Comparison of ENCODE assay signal across 24 cellular contexts in genomic region chr5:142129447-142129846, GRCh38. TPM values are rescaled to one million over a fixed set of nuclear protein-coding genes. Genes with fewer than 3 reads are reported as not detected.
A peak's percentile ranks its signal among the peaks of the same experiment; 100 is the strongest.
DNase-seq lines count a peak whose midpoint lies in the region; ATAC-seq and TF ChIP-seq lines count a peak whose summit lies in the region.
"Had no signal": no experiment of that assay in that cellular context is flagged by ENCODE, and none has a peak within 500 bp of the region (broad histone marks: within the 10 kb centered on the region; RNA-seq: fewer than 3 reads in every experiment).

No MANE protein-coding gene starts in this region.

- H3K9me3 Mint-ChIP-seq in activated CD4-positive, alpha-beta T cell treated with anti-CD3 and anti-CD28 coated beads, Interleukin-2, amount 10 ng/mL, durations not matched to agents 24 days and 14 days, result no peaks in the 10 kb centered on the region
- H3K9me3 Mint-ChIP-seq in GM23338 (peaks cover 9% of the 10 kb centered on the region; the same call in 2 of the 3 replicates), glutamatergic neuron (ENCODE audit: unreplicated experiment) (no peaks in the 10 kb centered on the region)
- H3K9me3 Mint-ChIP-seq in activated naive CD8-positive, alpha-beta T cell treated with anti-CD3 and anti-CD28 coated beads, Interleukin-2, amount 50 U/mL, for 24 hours, result peaks cover 1% of the 10 kb centered on the region
- H3K9me3 Mint-ChIP-seq: activated B cell treated with CpG ODN at 0.5 μM for 24 hours; natural killer cell treated with Interleukin-12 subunit alpha and Interleukin-12 subunit beta and Interleukin-15 and Interleukin-18, amount 100 ng/mL, for 72 hours had no signal

- no peak overlapping the region for H3K4me3 Mint-ChIP-seq in activated CD4-positive, alpha-beta T cell treated with anti-CD3 and anti-CD28 coated beads, Interleukin-2, amount 10 ng/mL, durations not matched to agents 24 days and 14 days
- H3K4me3 Mint-ChIP-seq in GM23338, result no peak overlapping the region
- no peak overlapping the region for H3K4me3 Mint-ChIP-seq in activated naive CD8-positive, alpha-beta T cell treated with anti-CD3 and anti-CD28 coated beads, Interleukin-2, amount 50 U/mL, for 24 hours
- H3K4me3 Mint-ChIP-seq in glutamatergic neuron (ENCODE audit: unreplicated experiment), result no peak overlapping the region
- H3K4me3 Mint-ChIP-seq: activated B cell treated with CpG ODN at 0.5 μM for 24 hours; activated CD8-positive, alpha-beta memory T cell treated with anti-CD3 and anti-CD28 coated beads, Interleukin-2, amount 10 ng/mL, durations not matched to agents 7 days and 5 days; natural killer cell treated with Interleukin-12 subunit alpha and Interleukin-12 subunit beta and Interleukin-15 and Interleukin-18, amount 100 ng/mL, for 72 hours had no signal

- peaks cover 5% of the 10 kb centered on the region; the same call in 1 of the 2 replicates for H4K20me1 ChIP-seq in GM23338 (replicated peaks; ENCODE audit: insufficient read depth)

- H3K4me1 ChIP-seq in GM23338 (ENCODE audit: insufficient read depth) (peaks cover 16% of the 10 kb centered on the region), parathyroid adenoma (peaks cover 8% of the 10 kb centered on the region)

- no peak overlapping the region for H3K27ac ChIP-seq in GM23338 (ENCODE audit: low read depth)
- peak overlapping the region; percentile 20 for H3K27ac ChIP-seq in parathyroid adenoma
- H3K27ac ChIP-seq: esophagus muscularis mucosa, pancreas, Peyer's patch had no signal

- peaks cover 63% of the 10 kb centered on the region for H3K79me2 ChIP-seq in GM23338 (replicated peaks; ENCODE audit: insufficient read depth)
- H3K79me2 ChIP-seq in parathyroid adenoma, result peaks cover 41% of the 10 kb centered on the region

- H3K27ac Mint-ChIP-seq in activated CD4-positive, alpha-beta T cell treated with anti-CD3 and anti-CD28 coated beads, Interleukin-2, amount 10 ng/mL, durations not matched to agents 24 days and 14 days, result peak overlapping the region; percentile 54
- 0 out of 2 replicates have a peak overlapping the region, but pooled peaks have one; percentile 14 for H3K27ac Mint-ChIP-seq in GM23338
- peak overlapping the region; percentile 64 for H3K27ac Mint-ChIP-seq in activated naive CD8-positive, alpha-beta T cell treated with anti-CD3 and anti-CD28 coated beads, Interleukin-2, amount 50 U/mL, for 24 hours
- H3K27ac Mint-ChIP-seq in glutamatergic neuron (ENCODE audit: unreplicated experiment), result no peak overlapping the region
- H3K27ac Mint-ChIP-seq: activated B cell treated with CpG ODN at 0.5 μM for 24 hours; activated CD8-positive, alpha-beta memory T cell treated with anti-CD3 and anti-CD28 coated beads, Interleukin-2, amount 10 ng/mL, durations not matched to agents 7 days and 5 days had no signal

- H3K4me1 Mint-ChIP-seq in activated CD4-positive, alpha-beta T cell treated with anti-CD3 and anti-CD28 coated beads, Interleukin-2, amount 10 ng/mL, durations not matched to agents 24 days and 14 days, result peaks cover 32% of the 10 kb centered on the region
- H3K4me1 Mint-ChIP-seq in GM23338 (peaks cover 15% of the 10 kb centered on the region), glutamatergic neuron (ENCODE audit: low read depth, unreplicated experiment) (peaks cover 6% of the 10 kb centered on the region)
- H3K4me1 Mint-ChIP-seq in activated naive CD8-positive, alpha-beta T cell treated with anti-CD3 and anti-CD28 coated beads, Interleukin-2, amount 50 U/mL, for 24 hours, result peaks cover 56% of the 10 kb centered on the region

- H2AFZ ChIP-seq in GM23338 (no peak overlapping the region), parathyroid adenoma (no peak overlapping the region)

- no peak overlapping the region for H3K4me3 ChIP-seq in GM23338
- no peak overlapping the region for H3K4me3 ChIP-seq in parathyroid adenoma (ENCODE audit: low read depth, low read length)
- H3K4me3 ChIP-seq: esophagus muscularis mucosa, pancreas, Peyer's patch had no signal

- intact Hi-C loops in activated CD4-positive, alpha-beta T cell treated with anti-CD3 and anti-CD28 coated beads, Interleukin-2, amount 10 ng/mL, durations not matched to agents 24 days and 14 days (cut with micrococcal nuclease), result loop anchor here (2.0 kb wide), 1 partner anchor 19 kb away; no protein-coding TSS in a partner anchor

- H3K36me3 Mint-ChIP-seq in activated CD4-positive, alpha-beta T cell treated with anti-CD3 and anti-CD28 coated beads, Interleukin-2, amount 10 ng/mL, durations not matched to agents 24 days and 14 days (ENCODE audit: low read depth), result peaks cover 31% of the 10 kb centered on the region
- H3K36me3 Mint-ChIP-seq in GM23338 (ENCODE audit: low read depth), result peaks cover 9% of the 10 kb centered on the region; the same call in 2 of the 3 replicates
- H3K36me3 Mint-ChIP-seq in activated naive CD8-positive, alpha-beta T cell treated with anti-CD3 and anti-CD28 coated beads, Interleukin-2, amount 50 U/mL, for 24 hours (ENCODE audit: low read depth), result peaks cover 41% of the 10 kb centered on the region
- H3K36me3 Mint-ChIP-seq in glutamatergic neuron (ENCODE audit: unreplicated experiment), result no peaks in the 10 kb centered on the region
- H3K36me3 Mint-ChIP-seq: natural killer cell treated with Interleukin-12 subunit alpha and Interleukin-12 subunit beta and Interleukin-15 and Interleukin-18, amount 100 ng/mL, for 72 hours had no signal

- TF ChIP-seq CTCF in GM23338 (conservative IDR thresholded peaks at IDR 0.05; ENCODE audit: low read depth in 2 of 2), result no peak
- no peak for TF ChIP-seq CTCF in parathyroid adenoma (IDR thresholded peaks at IDR 0.05)
- no peak for TF ChIP-seq CTCF in glutamatergic neuron (IDR thresholded peaks at IDR 0.05; ENCODE audit: partially characterized antibody, unreplicated experiment)

- H3K4me2 ChIP-seq in GM23338 (no peak overlapping the region), parathyroid adenoma (ENCODE audit: low read length) (no peak overlapping the region)

- no peak overlapping the region for H3K9ac ChIP-seq in parathyroid adenoma

- DNase-seq in activated CD4-positive, alpha-beta T cell treated with anti-CD3 and anti-CD28 coated beads, Interleukin-2, amount 10 ng/mL, durations not matched to agents 24 days and 14 days, result no peak
- no peak for DNase-seq in activated CD4-positive, alpha-beta T cell treated with anti-CD3 and anti-CD28 coated beads for 48 hours
- DNase-seq in GM23338 (ENCODE audit: low spot score) (no peak), NCI-H774 (lab: John Stamatoyannopoulos, UW) (no peak), glutamatergic neuron (no peak)
- no peak for DNase-seq in activated naive CD8-positive, alpha-beta T cell treated with anti-CD3 and anti-CD28 coated beads, Interleukin-2, amount 50 U/mL, for 24 hours
- DNase-seq: 8988T; activated B cell treated with CpG ODN at 0.5 μM for 24 hours; activated CD8-positive, alpha-beta memory T cell treated with anti-CD3 and anti-CD28 coated beads, Interleukin-2, amount 10 ng/mL, durations not matched to agents 7 days and 5 days; BE2C; effector CD4-positive, alpha-beta T cell; EL; left cardiac atrium; NCI-H1105 treated with DMSO at 0.1 percent for 48 hours; NCI-H510A; NK-92 treated with Interleukin-12 subunit alpha and Interleukin-12 subunit beta, amount 100 ng/mL, for 24 hours; pancreas; Peyer's patch; stimulated activated CD4-positive, alpha-beta T cell treated with anti-CD3 and anti-CD28 coated beads, Interleukin-1b, Interleukin-23, amount 100 ng/mL, for 48 hours had no signal

- no peak for ATAC-seq in GM23338
- ATAC-seq in activated naive CD8-positive, alpha-beta T cell treated with anti-CD3 and anti-CD28 coated beads, Interleukin-2, amount 50 U/mL, for 24 hours, result no peak
- ATAC-seq in SK-N-SH treated with all-trans-retinoic acid at 6 μM for 48 hours, result no peak
- ATAC-seq: HCT116; left cardiac atrium; natural killer cell treated with Interleukin-12 subunit alpha and Interleukin-12 subunit beta and Interleukin-15 and Interleukin-18, amount 100 ng/mL, for 72 hours; pancreas had no signal

- no peaks in the 10 kb centered on the region for H3K9me2 ChIP-seq in GM23338 (ENCODE audit: insufficient read depth)

- 0 out of 2 replicates have a peak, but pooled peaks cover 3% of the 10 kb centered on the region for H3F3A ChIP-seq in GM23338 (replicated peaks; ENCODE audit: low read depth)

- H3K27me3 Mint-ChIP-seq in activated CD4-positive, alpha-beta T cell treated with anti-CD3 and anti-CD28 coated beads, Interleukin-2, amount 10 ng/mL, durations not matched to agents 24 days and 14 days, result no peaks in the 10 kb centered on the region
- no peaks in the 10 kb centered on the region for H3K27me3 Mint-ChIP-seq in GM23338 (ENCODE audit: insufficient read depth, low read depth, poor library complexity)
- no peaks in the 10 kb centered on the region for H3K27me3 Mint-ChIP-seq in activated naive CD8-positive, alpha-beta T cell treated with anti-CD3 and anti-CD28 coated beads, Interleukin-2, amount 50 U/mL, for 24 hours
- peaks cover 1% of the 10 kb centered on the region for H3K27me3 Mint-ChIP-seq in glutamatergic neuron (ENCODE audit: unreplicated experiment)
- H3K27me3 Mint-ChIP-seq: activated B cell treated with CpG ODN at 0.5 μM for 24 hours; activated CD8-positive, alpha-beta memory T cell treated with anti-CD3 and anti-CD28 coated beads, Interleukin-2, amount 10 ng/mL, durations not matched to agents 7 days and 5 days; natural killer cell treated with Interleukin-12 subunit alpha and Interleukin-12 subunit beta and Interleukin-15 and Interleukin-18, amount 100 ng/mL, for 72 hours had no signal

- no peaks in the 10 kb centered on the region for H3K36me3 ChIP-seq in GM23338 (ENCODE audit: insufficient read depth)
- no peaks in the 10 kb centered on the region for H3K36me3 ChIP-seq in parathyroid adenoma (ENCODE audit: control insufficient read depth, insufficient read depth, low read length)

- H3K27me3 ChIP-seq in GM23338 (ENCODE audit: insufficient read depth), result no peaks in the 10 kb centered on the region
- no peaks in the 10 kb centered on the region for H3K27me3 ChIP-seq in parathyroid adenoma (ENCODE audit: control insufficient read depth, insufficient read depth, low read length)
- H3K27me3 ChIP-seq: BE2C, esophagus muscularis mucosa, pancreas, Peyer's patch had no signal

- no peaks in the 10 kb centered on the region for H3K9me3 ChIP-seq in parathyroid adenoma (ENCODE audit: control insufficient read depth, low read length)
- H3K9me3 ChIP-seq: esophagus muscularis mucosa, pancreas, Peyer's patch had no signal

TF ChIP-seq in SK-N-SH treated with all-trans-retinoic acid at 6 μM for 48 hours, 23 proteins besides CTCF, POLR2A, EP300 and RAD21 (continues in another document):
- TF ChIP-seq ESRRG (CRISPR knock-in tag; IDR thresholded peaks at IDR 0.05) (no peak), TOX (CRISPR knock-in tag; IDR thresholded peaks at IDR 0.05; ENCODE audit: borderline replicate concordance) (no peak), BACH2 (CRISPR knock-in tag; IDR thresholded peaks at IDR 0.05; ENCODE audit: borderline replicate concordance) (no peak), ZNF8 (CRISPR knock-in tag; IDR thresholded peaks at IDR 0.05) (no peak), OSR1 (CRISPR knock-in tag; IDR thresholded peaks at IDR 0.05) (no peak), ARNTL (CRISPR knock-in tag; IDR thresholded peaks at IDR 0.05; ENCODE audit: borderline replicate concordance, low read depth) (no peak)

RNA-seq across cellular contexts. Expression of gene NDFIP1, which starts 20.9 kb away (rescaled TPM):
- total RNA-seq in activated CD4-positive, alpha-beta T cell treated with anti-CD3 and anti-CD28 coated beads, Interleukin-2, amount 10 ng/mL, durations not matched to agents 24 days and 14 days, result 114 and 122 TPM in 2 replicates
- total RNA-seq in GM23338 (2014; rRNA removed; shearing (Covaris generic)), result 38.1 and 45.0 TPM in 2 replicates
- 21.9 and 24.3 TPM in 2 replicates for polyA plus RNA-seq in GM23338 (2016; fragmentation: Nextera tagmentation; extraction: Ambion mirVana)
- 56.1 TPM for total RNA-seq in glutamatergic neuron (ENCODE audit: unreplicated experiment)
